Comparison of ENCODE assay signal across 10 cellular contexts in the genomic region with DNA sequence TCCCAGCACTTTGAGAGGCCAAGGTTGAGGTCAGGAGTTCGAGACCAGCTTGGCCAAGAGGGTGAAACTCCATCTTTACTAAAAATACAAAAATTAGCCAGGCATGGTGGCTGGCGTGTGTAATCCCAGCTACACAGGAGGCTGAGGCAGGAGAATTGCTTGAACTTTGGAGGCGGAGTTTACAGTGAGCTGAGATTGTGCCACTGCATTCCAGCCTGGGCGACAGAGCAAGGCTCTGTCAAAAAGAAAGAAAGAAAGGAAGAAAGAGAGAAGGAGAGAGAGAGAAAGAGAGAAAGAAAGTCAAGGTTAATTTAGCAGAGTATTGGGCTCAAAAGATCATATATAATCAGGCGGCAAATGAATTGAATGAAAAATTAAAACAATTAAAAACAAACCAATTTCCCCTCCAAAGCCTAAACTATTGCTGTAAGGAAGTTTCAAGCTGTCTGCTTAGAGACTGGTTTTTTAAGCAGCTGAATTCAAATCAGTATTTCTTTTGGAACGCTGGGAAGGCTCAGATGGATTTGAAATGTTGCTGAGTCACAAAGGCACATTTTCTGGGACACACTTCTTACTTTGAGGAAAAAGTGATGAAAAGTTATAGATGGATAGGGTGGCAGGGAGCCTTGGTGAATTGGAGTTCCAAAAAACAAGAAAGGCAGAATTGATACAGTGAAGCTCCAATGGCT.
A peak's percentile ranks its signal among the peaks of the same experiment; 100 is the strongest.
DNase-seq lines count a peak whose midpoint lies in the region; ATAC-seq and TF ChIP-seq lines count a peak whose summit lies in the region.
"Had no signal": no experiment of that assay in that cellular context is flagged by ENCODE, and none has a peak within 500 bp of the region (broad histone marks: within the 10 kb centered on the region; RNA-seq: fewer than 3 reads in every experiment).

No MANE protein-coding gene starts in this region.

- DNase-seq in LHCN-M2 (ENCODE audit: low read depth) (peak; percentile 21), adrenal gland (peak in 6 of 7 donors; percentile 36 to 67 (median 56)), NOMO-1 treated with DMSO at 0.1 percent for 48 hours (lab: John Stamatoyannopoulos, UW; ENCODE audit: unreplicated experiment) (no peak), spleen (no peak), AML-193 (lab: John Stamatoyannopoulos, UW) (no peak)
- DNase-seq in stimulated activated naive B cell treated with anti-CD40 and anti-IgM and Interleukin-4, amounts not matched to agents 10 μg/mL and 1 μg/mL and 100 μg/mL, for 72 hours = no peak
- no peak for DNase-seq in effector memory CD4-positive, alpha-beta T cell
- DNase-seq: activated T-cell treated with anti-CD3 and anti-CD28 coated beads, Interleukin-2, amount 50 U/mL, for 4 hours had no signal

- peaks cover 22 to 45% of the 10 kb centered on the region in 2 donors for H3K4me1 ChIP-seq in adrenal gland (replicated peaks in 1 of 2)
- H3K4me1 ChIP-seq in effector memory CD4-positive, alpha-beta T cell (ENCODE audit: control insufficient read depth, insufficient read depth, low read length, poor library complexity, severe bottlenecking) = peaks cover 8% of the 10 kb centered on the region
- peaks cover 0 to 15% (median 0%) of the 10 kb centered on the region in 6 donors for H3K4me1 ChIP-seq in spleen

- WGBS in adrenal gland, 4 donors = 39 to 51% (median 40%) methylated on average over 6 of the region's 6 CpGs
- WGBS in spleen, 5 donors = 76 to 92% (median 87%) methylated on average over 6 of the region's 6 CpGs

- no peak overlapping the region for H3K27ac Mint-ChIP-seq in stimulated activated naive B cell treated with anti-CD40 and anti-IgM and Interleukin-4, amounts not matched to agents 10 μg/mL and 1 μg/mL and 100 μg/mL, for 72 hours

- intact Hi-C loops in adrenal gland (cut with DNase I) = no loop called here
- intact Hi-C loops in spleen (cut with DNase I; ENCODE audit: low total_unique reads) = no loop called here

- H3K4me1 Mint-ChIP-seq in stimulated activated naive B cell treated with anti-CD40 and anti-IgM and Interleukin-4, amounts not matched to agents 10 μg/mL and 1 μg/mL and 100 μg/mL, for 72 hours = peaks cover 25 to 28% of the 10 kb centered on the region in 2 donors

- no peak for ATAC-seq in stimulated activated naive B cell treated with anti-CD40 and anti-IgM and Interleukin-4, amounts not matched to agents 10 μg/mL and 1 μg/mL and 100 μg/mL, for 72 hours (replicated peaks)

- no peak for TF ChIP-seq CTCF in adrenal gland (IDR thresholded peaks at IDR 0.05)
- TF ChIP-seq CTCF in spleen (IDR thresholded peaks at IDR 0.05 in 8 of 11, conservative IDR thresholded peaks at IDR 0.05 in 3 of 11) = no peak

- H3K9me3 ChIP-seq in adrenal gland (replicated peaks in 1 of 3) (no peaks in the 10 kb centered on the region), spleen (no peaks in the 10 kb centered on the region)
- no peaks in the 10 kb centered on the region for H3K9me3 ChIP-seq in effector memory CD4-positive, alpha-beta T cell (ENCODE audit: control insufficient read depth, low read length)

- TF ChIP-seq POLR2A in adrenal gland (IDR thresholded peaks at IDR 0.05) (peak in 1 of 2 donors; percentile 51), spleen (IDR thresholded peaks at IDR 0.05) (no peak)

- no peaks in the 10 kb centered on the region for H3K9me3 Mint-ChIP-seq in stimulated activated naive B cell treated with anti-CD40 and anti-IgM and Interleukin-4, amounts not matched to agents 10 μg/mL and 1 μg/mL and 100 μg/mL, for 72 hours
- H3K9me3 Mint-ChIP-seq: activated T-cell treated with anti-CD3 and anti-CD28 coated beads, Interleukin-2, amount 50 U/mL, for 4 hours had no signal

- H3K4me3 ChIP-seq in adrenal gland (no peak overlapping the region), spleen (no peak overlapping the region)
- H3K4me3 ChIP-seq in effector memory CD4-positive, alpha-beta T cell (ENCODE audit: insufficient read depth, low read depth, low read length, poor library complexity, severe bottlenecking) = no peak overlapping the region

- H3K27me3 ChIP-seq in adrenal gland (no peaks in the 10 kb centered on the region), layer of hippocampus (ENCODE audit: control insufficient read depth, insufficient read depth, low read length) (no peaks in the 10 kb centered on the region), spleen (replicated peaks in 1 of 7) (no peaks in the 10 kb centered on the region)
- no peaks in the 10 kb centered on the region for H3K27me3 ChIP-seq in effector memory CD4-positive, alpha-beta T cell (replicated peaks; ENCODE audit: control insufficient read depth, insufficient read depth, low read length, poor library complexity, severe bottlenecking)

- H3K36me3 Mint-ChIP-seq in stimulated activated naive B cell treated with anti-CD40 and anti-IgM and Interleukin-4, amounts not matched to agents 10 μg/mL and 1 μg/mL and 100 μg/mL, for 72 hours = no peaks in the 10 kb centered on the region

- H3K27ac ChIP-seq in adrenal gland (peak overlapping the region; percentile 86 to 94 (median 88)), layer of hippocampus (ENCODE audit: low read depth, low read length) (peak overlapping the region; percentile 4), spleen (peak overlapping the region in 2 of 8 donors; percentile 4 to 26)
- no peak overlapping the region for H3K27ac ChIP-seq in effector memory CD4-positive, alpha-beta T cell (ENCODE audit: insufficient read depth, low read length, poor library complexity, severe bottlenecking)
- H3K27ac ChIP-seq: epithelial cell of prostate had no signal

- peak overlapping the region; percentile 3 to 14 for H3K4me3 Mint-ChIP-seq in stimulated activated naive B cell treated with anti-CD40 and anti-IgM and Interleukin-4, amounts not matched to agents 10 μg/mL and 1 μg/mL and 100 μg/mL, for 72 hours
- H3K4me3 Mint-ChIP-seq: activated T-cell treated with anti-CD3 and anti-CD28 coated beads, Interleukin-2, amount 50 U/mL, for 4 hours had no signal

- no peaks in the 10 kb centered on the region for H3K36me3 ChIP-seq in adrenal gland (replicated peaks in 1 of 2)
- no peaks in the 10 kb centered on the region for H3K36me3 ChIP-seq in effector memory CD4-positive, alpha-beta T cell (ENCODE audit: control insufficient read depth, insufficient read depth, low read length)
- no peaks in the 10 kb centered on the region for H3K36me3 ChIP-seq in spleen

- H3K27me3 Mint-ChIP-seq in stimulated activated naive B cell treated with anti-CD40 and anti-IgM and Interleukin-4, amounts not matched to agents 10 μg/mL and 1 μg/mL and 100 μg/mL, for 72 hours = no peaks in the 10 kb centered on the region

Comparison
In these comparisons a context has a peak if more than half of its experiments do, and no peak if none do; other contexts are left out.
1. DNase-seq: peak in LHCN-M2 (single experiment) and adrenal gland (6 of 7); none in stimulated activated naive B cell treated with anti-CD40 and anti-IgM and Interleukin-4, amounts not matched to agents 10 μg/mL and 1 μg/mL and 100 μg/mL, for 72 hours (single experiment), effector memory CD4-positive, alpha-beta T cell (0 of 3), NOMO-1 treated with DMSO at 0.1 percent for 48 hours (single experiment), spleen (single experiment) and AML-193 (0 of 2).